Comparison of ENCODE assay signal across 25 cellular contexts in genomic region chr7:105765846-105766245, GRCh38.
"Had no signal": no experiment of that assay in that cellular context is flagged by ENCODE, and none has a peak within 500 bp of the region (broad histone marks: within the 10 kb centered on the region; RNA-seq: fewer than 3 reads in every experiment).

No MANE protein-coding gene starts in this region.

- H3K4me3 ChIP-seq: ascending aorta, neural progenitor cell, psoas muscle, right atrium auricular region, testis, uterus had no signal

- DNase-seq: activated CD4-positive, alpha-beta memory T cell treated with anti-CD3 and anti-CD28 coated beads, Interleukin-2, amount 10 ng/mL, durations not matched to agents 7 days and 5 days; activated CD4-positive, alpha-beta T cell treated with anti-CD3 and anti-CD28 coated beads for 1 hour; activated CD4-positive, alpha-beta T cell treated with anti-CD3 and anti-CD28 coated beads, Interleukin-2, amount 10 ng/mL, durations not matched to agents 7 days and 5 days; activated CD8-positive, alpha-beta memory T cell treated with anti-CD3 and anti-CD28 coated beads, Interleukin-2, amount 50 U/mL, for 48 hours; activated naive CD4-positive, alpha-beta T cell treated with anti-CD3 and anti-CD28 coated beads, Interleukin-2, amount 10 ng/mL, durations not matched to agents 7 days and 5 days; activated naive CD8-positive, alpha-beta T cell treated with anti-CD3 and anti-CD28 coated beads, Interleukin-2, amount 10 ng/mL, durations not matched to agents 7 days and 5 days; activated T-cell treated with anti-CD3 and anti-CD28 coated beads, Interleukin-2, amount 50 U/mL, for 4 hours; cortex of kidney; effector memory CD8-positive, alpha-beta T cell; head of caudate nucleus; hippocampal formation; natural killer cell; occipital lobe; psoas muscle; T-helper 9 cell; testis; uterus had no signal

- H3K27ac Mint-ChIP-seq: activated CD4-positive, alpha-beta memory T cell treated with anti-CD3 and anti-CD28 coated beads, Interleukin-2, amount 10 ng/mL, durations not matched to agents 7 days and 5 days; activated CD4-positive, alpha-beta T cell treated with anti-CD3 and anti-CD28 coated beads, Interleukin-2, amount 10 ng/mL, durations not matched to agents 7 days and 5 days; activated naive CD4-positive, alpha-beta T cell treated with anti-CD3 and anti-CD28 coated beads, Interleukin-2, amount 10 ng/mL, durations not matched to agents 7 days and 5 days; activated naive CD8-positive, alpha-beta T cell treated with anti-CD3 and anti-CD28 coated beads, Interleukin-2, amount 10 ng/mL, durations not matched to agents 7 days and 5 days; memory B cell; natural killer cell; neural progenitor cell; type B pancreatic cell had no signal

- ATAC-seq: effector memory CD8-positive, alpha-beta T cell had no signal

- H3K27me3 ChIP-seq: ascending aorta, brain microvascular endothelial cell, neural progenitor cell, right atrium auricular region, testis, uterus had no signal

- H3K27ac ChIP-seq: ascending aorta, brain microvascular endothelial cell, neural progenitor cell, parathyroid adenoma, psoas muscle, right atrium auricular region, testis, uterus, VCaP had no signal

- H3K9me3 ChIP-seq: ascending aorta, psoas muscle, right atrium auricular region, testis, uterus had no signal

- H3K36me3 Mint-ChIP-seq: activated naive CD4-positive, alpha-beta T cell treated with anti-CD3 and anti-CD28 coated beads, Interleukin-2, amount 10 ng/mL, durations not matched to agents 7 days and 5 days; activated naive CD8-positive, alpha-beta T cell treated with anti-CD3 and anti-CD28 coated beads, Interleukin-2, amount 10 ng/mL, durations not matched to agents 7 days and 5 days; memory B cell; natural killer cell; neural progenitor cell had no signal

- H3K27me3 Mint-ChIP-seq: type B pancreatic cell had no signal

- H3K9me3 Mint-ChIP-seq: activated CD4-positive, alpha-beta memory T cell treated with anti-CD3 and anti-CD28 coated beads, Interleukin-2, amount 10 ng/mL, durations not matched to agents 7 days and 5 days; activated CD4-positive, alpha-beta T cell treated with anti-CD3 and anti-CD28 coated beads, Interleukin-2, amount 10 ng/mL, durations not matched to agents 7 days and 5 days; activated naive CD4-positive, alpha-beta T cell treated with anti-CD3 and anti-CD28 coated beads, Interleukin-2, amount 10 ng/mL, durations not matched to agents 7 days and 5 days; activated naive CD8-positive, alpha-beta T cell treated with anti-CD3 and anti-CD28 coated beads, Interleukin-2, amount 10 ng/mL, durations not matched to agents 7 days and 5 days; activated T-cell treated with anti-CD3 and anti-CD28 coated beads, Interleukin-2, amount 50 U/mL, for 4 hours; effector memory CD8-positive, alpha-beta T cell; memory B cell; natural killer cell; neural progenitor cell; type B pancreatic cell had no signal

- H3K4me1 ChIP-seq: ascending aorta, neural progenitor cell, parathyroid adenoma, testis, uterus had no signal

- H3K4me3 Mint-ChIP-seq: activated CD4-positive, alpha-beta memory T cell treated with anti-CD3 and anti-CD28 coated beads, Interleukin-2, amount 10 ng/mL, durations not matched to agents 7 days and 5 days; activated CD4-positive, alpha-beta T cell treated with anti-CD3 and anti-CD28 coated beads, Interleukin-2, amount 10 ng/mL, durations not matched to agents 7 days and 5 days; activated naive CD4-positive, alpha-beta T cell treated with anti-CD3 and anti-CD28 coated beads, Interleukin-2, amount 10 ng/mL, durations not matched to agents 7 days and 5 days; activated naive CD8-positive, alpha-beta T cell treated with anti-CD3 and anti-CD28 coated beads, Interleukin-2, amount 10 ng/mL, durations not matched to agents 7 days and 5 days; activated T-cell treated with anti-CD3 and anti-CD28 coated beads, Interleukin-2, amount 50 U/mL, for 4 hours; effector memory CD8-positive, alpha-beta T cell; natural killer cell; neural progenitor cell; type B pancreatic cell had no signal

- H3K36me3 ChIP-seq: ascending aorta, brain microvascular endothelial cell, neural progenitor cell, right atrium auricular region, uterus had no signal
